18 cellular contexts compared by ENCODE assay signal in the genomic region with DNA sequence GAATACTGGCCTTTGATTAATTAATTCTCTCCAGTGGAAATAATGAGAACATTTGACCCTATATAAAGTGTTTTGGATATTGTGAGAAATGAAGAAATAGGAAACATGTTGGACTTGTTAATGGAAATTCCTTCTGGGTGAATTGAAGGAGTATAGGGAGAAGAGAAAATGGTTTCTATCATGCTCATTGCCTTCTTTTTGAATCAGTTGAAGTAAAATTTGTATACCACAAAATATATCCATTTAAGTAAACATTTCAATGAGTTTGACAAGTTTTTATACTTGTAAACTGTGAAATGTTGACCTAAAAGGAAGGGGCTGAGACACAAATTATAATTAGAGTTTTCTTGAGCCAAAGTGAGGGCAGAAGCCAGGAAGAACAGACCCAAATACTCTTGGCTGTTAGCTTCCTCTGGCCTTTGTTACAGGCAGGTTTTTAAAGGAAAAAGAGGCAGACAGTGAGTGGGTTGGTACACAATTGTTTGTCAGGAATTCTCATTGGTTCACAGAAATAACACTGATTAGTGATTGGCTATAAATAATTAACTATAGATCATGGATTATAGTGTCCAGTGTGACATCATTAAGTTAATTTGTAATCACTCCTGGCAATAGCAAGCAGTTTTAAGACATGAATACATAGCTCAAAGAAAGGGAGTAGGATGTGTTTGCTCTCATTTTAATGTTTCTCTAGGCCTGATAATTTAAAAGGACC. TPM values are rescaled to one million over a fixed set of nuclear protein-coding genes. Genes with fewer than 3 reads are reported as not detected.
DNase-seq lines count a peak whose midpoint lies in the region; ATAC-seq and TF ChIP-seq lines count a peak whose summit lies in the region.
"Had no signal": no experiment of that assay in that cellular context is flagged by ENCODE, and none has a peak within 500 bp of the region (broad histone marks: within the 10 kb centered on the region; RNA-seq: fewer than 3 reads in every experiment).

No MANE protein-coding gene starts in this region.

- H3K4me3 ChIP-seq in brain microvascular endothelial cell (ENCODE audit: low read depth, low read length) = no peak overlapping the region
- H3K4me3 ChIP-seq: adrenal gland had no signal

- H3K4me1 Mint-ChIP-seq in HFFc6 (ENCODE audit: low read depth) = peaks cover 54% of the 10 kb centered on the region

- peak overlapping the region; percentile 78 for H3K27ac ChIP-seq in brain microvascular endothelial cell
- H3K27ac ChIP-seq: KMS-11 had no signal

- in situ Hi-C loops in brain microvascular endothelial cell (cut with HindIII; ENCODE audit: low pct_ligation_motif_present, low sequenced_read_pairs) = no loop called here

- H3K27me3 ChIP-seq in brain microvascular endothelial cell (replicated peaks) = no peaks in the 10 kb centered on the region
- H3K27me3 ChIP-seq: adrenal gland had no signal

- no peaks in the 10 kb centered on the region for H3K36me3 ChIP-seq in brain microvascular endothelial cell (replicated peaks)
- H3K36me3 ChIP-seq: adrenal gland had no signal

- no peak for TF ChIP-seq CTCF in HFFc6 (IDR thresholded peaks at IDR 0.05)
- TF ChIP-seq CTCF in brain microvascular endothelial cell (IDR thresholded peaks at IDR 0.05; ENCODE audit: low read depth, low read length, missing control alignments) = no peak

- no peak for ATAC-seq in GM18505 (IDR thresholded peaks at IDR 0.05; ENCODE audit: unreplicated experiment)
- ATAC-seq: stimulated activated naive CD8-positive, alpha-beta T cell treated with anti-CD3 and anti-CD28 coated beads, Interleukin-15, Interleukin-2, amounts not matched to agents 100 U/mL and 50 U/mL, for 24 hours had no signal

- H3K9me3 Mint-ChIP-seq in HFFc6 = no peaks in the 10 kb centered on the region
- H3K9me3 Mint-ChIP-seq: activated CD4-positive, alpha-beta memory T cell treated with anti-CD3 and anti-CD28 coated beads for 36 hours had no signal

- DNase-seq in A172 (ENCODE audit: low spot score) (peak; percentile 1), HFFc6 (no peak), brain microvascular endothelial cell (no peak), lung microvascular endothelial cell (ENCODE audit: low read depth in 2 of 2) (peak; percentile 41 to 56), NCI-H345 (lab: John Stamatoyannopoulos, UW) (no peak), T1000 (lab: John Stamatoyannopoulos, UW) (no peak), NCI-H510A treated with DMSO at 0.1 percent for 48 hours (lab: John Stamatoyannopoulos, UW) (no peak)
- DNase-seq: activated CD4-positive, alpha-beta memory T cell treated with anti-CD3 and anti-CD28 coated beads for 36 hours; activated T-cell treated with anti-CD3 and anti-CD28 coated beads, Interleukin-2, amount 50 U/mL, for 48 hours; adrenal gland; erythroblast; NCI-H1105 treated with DMSO at 0.1 percent for 48 hours; stimulated activated CD4-positive, alpha-beta T cell treated with anti-CD3 and anti-CD28 coated beads, Interleukin-12 subunit alpha, Interleukin-12 subunit beta, amount 100 ng/mL, for 4 hours; stimulated activated naive CD8-positive, alpha-beta T cell treated with anti-CD3 and anti-CD28 coated beads, Interleukin-15, Interleukin-2, amounts not matched to agents 100 U/mL and 50 U/mL, for 24 hours had no signal

- peak overlapping the region; percentile 91 for H3K27ac Mint-ChIP-seq in HFFc6
- H3K27ac Mint-ChIP-seq: activated CD4-positive, alpha-beta memory T cell treated with anti-CD3 and anti-CD28 coated beads for 36 hours had no signal

- H3K4me3 Mint-ChIP-seq in HFFc6 = peak overlapping the region; percentile 64
- H3K4me3 Mint-ChIP-seq: activated CD4-positive, alpha-beta memory T cell treated with anti-CD3 and anti-CD28 coated beads for 36 hours had no signal

- no peaks in the 10 kb centered on the region for H3K36me3 Mint-ChIP-seq in HFFc6 (ENCODE audit: low read depth)
- H3K36me3 Mint-ChIP-seq: activated CD4-positive, alpha-beta memory T cell treated with anti-CD3 and anti-CD28 coated beads for 36 hours had no signal

- no peak for TF ChIP-seq POLR2A in GM18505 (IDR thresholded peaks at IDR 0.05; ENCODE audit: borderline replicate concordance, extremely low read depth, insufficient read depth, insufficient read length)

- peaks cover 3% of the 10 kb centered on the region for H3K27me3 Mint-ChIP-seq in HFFc6 (ENCODE audit: insufficient read depth)
- H3K27me3 Mint-ChIP-seq: activated CD4-positive, alpha-beta memory T cell treated with anti-CD3 and anti-CD28 coated beads for 36 hours had no signal

RNA-seq across cellular contexts. Expression of a gene that starts 0.8 kb away (rescaled TPM):
- not detected in 2 replicates for total RNA-seq in A172 (2014; rRNA removed; shearing (Covaris generic))
- not detected for total RNA-seq in HFFc6 (2021; fragmentation: NEBNext Ultra II Directional; extraction: Animal tissue kit (Norgen Biotek cat#: 25700))
- total RNA-seq in lung microvascular endothelial cell = not detected in 2 replicates
- total RNA-seq: activated CD4-positive, alpha-beta memory T cell treated with anti-CD3 and anti-CD28 coated beads for 36 hours; adrenal gland; glomerular endothelial cell; mucosa of gallbladder had no signal

RNA-seq across cellular contexts. Expression of a gene that starts 34.2 kb away (rescaled TPM):
- total RNA-seq in A172 (2014; rRNA removed; shearing (Covaris generic)) = 6.4 TPM in 1 of 2 replicates, not detected in the other
- under 1 TPM in 5 of 6 experiments, not detected in 1; 0.23 to 0.38 (median 0.34) TPM for total RNA-seq in HFFc6 (2021; fragmentation: NEBNext Ultra II Directional; extraction: Animal tissue kit (Norgen Biotek cat#: 25700))
- total RNA-seq in lung microvascular endothelial cell = not detected in 2 replicates
- total RNA-seq: glomerular endothelial cell had no signal

Comparison
In these comparisons a context has a peak if more than half of its experiments do, and no peak if none do; other contexts are left out.
1. DNase-seq: peak in A172 (single experiment) and lung microvascular endothelial cell (2 of 2); none in HFFc6 (single experiment), brain microvascular endothelial cell (single experiment), NCI-H345 (single experiment), T1000 (single experiment) and NCI-H510A treated with DMSO at 0.1 percent for 48 hours (single experiment).